In the genomic region with DNA sequence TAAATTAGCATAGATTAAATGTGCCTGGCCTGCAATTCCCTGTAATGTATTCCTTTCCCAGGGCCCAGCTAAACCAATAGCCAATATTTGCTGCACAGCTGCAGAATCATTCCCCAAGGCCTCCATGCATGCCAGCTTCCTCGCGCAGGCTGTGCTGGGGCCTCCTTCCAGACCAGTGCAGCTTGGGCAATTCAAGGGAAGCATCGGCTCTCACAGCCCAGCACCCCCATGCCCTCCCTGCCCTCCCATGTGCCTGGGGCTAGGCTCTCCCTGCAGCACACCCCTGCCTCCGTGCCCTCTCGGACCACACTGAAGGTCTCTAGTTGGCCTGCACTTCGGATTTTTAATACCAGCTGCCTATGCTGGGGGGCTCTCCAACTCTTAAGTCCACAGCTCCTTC, we compare ENCODE assay signal across 27 cellular contexts.
"Had no signal": no experiment of that assay in that cellular context is flagged by ENCODE, and none has a peak within 500 bp of the region (broad histone marks: within the 10 kb centered on the region; RNA-seq: fewer than 3 reads in every experiment).

No MANE protein-coding gene starts in this region.

- H3K4me3 ChIP-seq: left lung, lung, neural progenitor cell, pancreas, psoas muscle, right atrium auricular region, right lobe of liver, smooth muscle cell, suprapubic skin, thoracic aorta, tibial artery, uterus had no signal

- H3K27ac ChIP-seq: left lung, neural progenitor cell, pancreas, psoas muscle, right atrium auricular region, right lobe of liver, suprapubic skin, thoracic aorta, tibial artery, uterus had no signal

- H3K4me1 ChIP-seq: left lung, pancreas, psoas muscle, tibial artery, uterus had no signal

- H3K9me3 Mint-ChIP-seq: mesothelial cell of epicardium; natural killer cell; nephron progenitor cell; neural progenitor cell; stimulated activated effector memory CD8-positive, alpha-beta T cell treated with anti-CD3 and anti-CD28 coated beads, Interleukin-12 subunit alpha, Interleukin-12 subunit beta, amount 100 ng/mL, for 72 hours; stimulated activated naive CD8-positive, alpha-beta T cell treated with anti-CD3 and anti-CD28 coated beads, Interleukin-15, Interleukin-2, amounts not matched to agents 100 ng/mL and 50 ng/mL, for 24 hours had no signal

- H3K9me3 ChIP-seq: left lung, pancreas, psoas muscle, right atrium auricular region, right lobe of liver, suprapubic skin, thoracic aorta, tibial artery, uterus had no signal

- H3K4me2 ChIP-seq: neural progenitor cell, smooth muscle cell had no signal

- H3K27ac Mint-ChIP-seq: mesothelial cell of epicardium; natural killer cell; nephron progenitor cell; stimulated activated effector memory CD8-positive, alpha-beta T cell treated with anti-CD3 and anti-CD28 coated beads, Interleukin-12 subunit alpha, Interleukin-12 subunit beta, amount 100 ng/mL, for 72 hours; stimulated activated naive CD8-positive, alpha-beta T cell treated with anti-CD3 and anti-CD28 coated beads, Interleukin-15, Interleukin-2, amounts not matched to agents 100 ng/mL and 50 ng/mL, for 24 hours had no signal

- ATAC-seq: left colon; left lung; natural killer cell; pancreas; right lobe of liver; stimulated activated effector memory CD8-positive, alpha-beta T cell treated with anti-CD3 and anti-CD28 coated beads, Interleukin-12 subunit alpha, Interleukin-12 subunit beta, amount 100 ng/mL, for 72 hours had no signal

- H3K27me3 ChIP-seq: neural progenitor cell, pancreas, right atrium auricular region, right lobe of liver had no signal

- H2AFZ ChIP-seq: neural progenitor cell had no signal

- H3K36me3 Mint-ChIP-seq: mesothelial cell of epicardium; naive B cell; natural killer cell; neural progenitor cell; stimulated activated effector memory CD8-positive, alpha-beta T cell treated with anti-CD3 and anti-CD28 coated beads, Interleukin-12 subunit alpha, Interleukin-12 subunit beta, amount 100 ng/mL, for 72 hours had no signal

- H3K36me3 ChIP-seq: left lung, neural progenitor cell, pancreas, right atrium auricular region, right lobe of liver, suprapubic skin, thoracic aorta, tibial artery, uterus had no signal

- DNase-seq: hippocampal formation; left colon; mesendoderm; naive B cell; natural killer cell; nephron progenitor cell; stimulated activated CD4-positive, alpha-beta T cell treated with anti-CD3 and anti-CD28 coated beads, Interleukin-12 subunit alpha, Interleukin-12 subunit beta, amount 100 ng/mL, for 4 hours; stimulated activated CD4-positive, alpha-beta T cell treated with anti-CD3 and anti-CD28 coated beads, Interleukin-15, amount 100 ng/mL, for 24 hours; stimulated activated CD4-positive, alpha-beta T cell treated with anti-CD3 and anti-CD28 coated beads, Interleukin-2, amount 100 ng/mL, for 24 hours; stimulated activated CD4-positive, alpha-beta T cell treated with anti-CD3 and anti-CD28 coated beads, Interleukin-4, amount 100 ng/mL, for 1 hour; stimulated activated naive CD4-positive, alpha-beta T cell; tibial artery; trophoblast cell; uterus had no signal

- H3K4me3 Mint-ChIP-seq: mesothelial cell of epicardium; naive B cell; natural killer cell; nephron progenitor cell; neural progenitor cell; stimulated activated effector memory CD8-positive, alpha-beta T cell treated with anti-CD3 and anti-CD28 coated beads, Interleukin-12 subunit alpha, Interleukin-12 subunit beta, amount 100 ng/mL, for 72 hours; stimulated activated naive CD8-positive, alpha-beta T cell treated with anti-CD3 and anti-CD28 coated beads, Interleukin-15, Interleukin-2, amounts not matched to agents 100 ng/mL and 50 ng/mL, for 24 hours had no signal

- H3K4me1 Mint-ChIP-seq: mesothelial cell of epicardium had no signal

- H3K9ac ChIP-seq: neural progenitor cell had no signal
